ENCODE assay signal across 8 cellular contexts in the genomic region with DNA sequence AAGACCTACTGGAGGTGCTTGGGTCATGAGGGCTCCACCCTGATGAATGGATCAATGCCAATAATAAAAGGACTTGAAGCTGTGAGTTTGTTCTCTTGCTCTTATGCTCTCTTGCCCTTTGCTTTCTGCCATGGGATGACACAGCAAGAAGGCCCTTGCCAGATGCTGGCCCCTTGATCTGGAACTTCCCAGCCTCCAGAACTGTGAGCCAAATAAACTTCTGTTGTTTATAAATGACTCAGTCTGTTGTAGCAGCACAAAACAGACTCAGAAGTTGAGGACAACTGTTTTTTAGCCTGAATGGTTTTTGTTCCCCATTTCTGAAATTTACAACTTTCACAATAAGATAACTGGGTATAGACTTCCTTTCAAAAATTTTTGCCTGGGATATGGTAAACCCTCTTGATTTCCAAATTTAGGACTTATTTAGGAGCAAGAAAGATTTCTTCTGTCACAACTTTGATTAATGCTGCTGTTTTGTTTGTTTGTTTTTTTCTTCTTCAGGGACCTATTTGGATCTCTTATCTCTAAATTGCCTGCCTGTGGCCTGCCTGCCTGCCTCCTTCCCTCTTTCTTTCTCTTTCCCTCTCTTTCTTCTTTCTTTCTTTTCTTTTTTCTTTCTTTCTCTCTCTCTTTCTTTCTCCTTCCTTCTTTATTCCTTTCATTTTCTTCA. TPM values are rescaled to one million over a fixed set of nuclear protein-coding genes. Genes with fewer than 3 reads are reported as not detected.
DNase-seq lines count a peak whose midpoint lies in the region; ATAC-seq and TF ChIP-seq lines count a peak whose summit lies in the region.

No MANE protein-coding gene starts in this region.

- CTCF ChIA-PET in activated CD4-positive, alpha-beta T cell treated with anti-CD3 and anti-CD28 coated beads for 36 hours (lab: Charles Lee): no interaction called here

- no peak overlapping the region for H3K9ac ChIP-seq in neural progenitor cell

- peaks cover 3% of the 10 kb centered on the region for H3K27me3 Mint-ChIP-seq in neural progenitor cell (ENCODE audit: insufficient read depth, low read depth)
- peaks cover 6% of the 10 kb centered on the region for H3K27me3 Mint-ChIP-seq in activated CD4-positive, alpha-beta T cell treated with anti-CD3 and anti-CD28 coated beads for 36 hours

- H3K36me3 ChIP-seq in neural progenitor cell: no peaks in the 10 kb centered on the region

- H4K20me1 ChIP-seq in neural progenitor cell (ENCODE audit: low read depth): no peaks in the 10 kb centered on the region

- H3F3A ChIP-seq in neural progenitor cell (ENCODE audit: low read depth): no peaks in the 10 kb centered on the region

- no peak overlapping the region for H3K4me2 ChIP-seq in neural progenitor cell

- no peak for TF ChIP-seq CTCF in foreskin keratinocyte (conservative IDR thresholded peaks at IDR 0.05)
- no peak for TF ChIP-seq CTCF in neural progenitor cell (IDR thresholded peaks at IDR 0.05)

- H2AFZ ChIP-seq in neural progenitor cell (replicated peaks): no peak overlapping the region

- H3K4me1 ChIP-seq in foreskin keratinocyte (no peaks in the 10 kb centered on the region), neural progenitor cell (peaks cover 6% of the 10 kb centered on the region)

- no peaks in the 10 kb centered on the region for H3K36me3 Mint-ChIP-seq in neural progenitor cell
- no peaks in the 10 kb centered on the region for H3K36me3 Mint-ChIP-seq in activated CD4-positive, alpha-beta T cell treated with anti-CD3 and anti-CD28 coated beads for 36 hours (ENCODE audit: low read depth)

- H3K4me3 ChIP-seq in neural progenitor cell: no peak overlapping the region

- no peak overlapping the region for H3K4me3 Mint-ChIP-seq in neural progenitor cell
- no peak overlapping the region for H3K4me3 Mint-ChIP-seq in activated CD4-positive, alpha-beta T cell treated with anti-CD3 and anti-CD28 coated beads for 36 hours

- POLR2A ChIA-PET in activated CD4-positive, alpha-beta T cell treated with anti-CD3 and anti-CD28 coated beads for 36 hours (lab: Charles Lee): interaction anchor here (0.6 kb wide), 1 partner anchor 73 kb away, joined by 4 read pairs; no protein-coding TSS in a partner anchor

- H3K9me3 Mint-ChIP-seq in neural progenitor cell: peaks cover 5% of the 10 kb centered on the region
- no peaks in the 10 kb centered on the region for H3K9me3 Mint-ChIP-seq in activated CD4-positive, alpha-beta T cell treated with anti-CD3 and anti-CD28 coated beads for 36 hours (ENCODE audit: low read depth)

- ATAC-seq in GM21528 (IDR thresholded peaks at IDR 0.05; ENCODE audit: low FRiP score, unreplicated experiment) (peak; percentile 68), foreskin keratinocyte (peak; percentile 34)
- ATAC-seq in activated CD4-positive, alpha-beta T cell treated with anti-CD3 and anti-CD28 coated beads for 36 hours: no peak

- DNase-seq in Daoy (ENCODE audit: low read depth) (peak; percentile 6), M059J (ENCODE audit: low read depth) (peak; percentile 12), foreskin keratinocyte (no peak), neural progenitor cell (ENCODE audit: low spot score) (no peak), amniotic stem cell (lab: John Stamatoyannopoulos, UW) (no peak), GF-D8 (lab: John Stamatoyannopoulos, UW) (no peak)
- DNase-seq in activated CD4-positive, alpha-beta T cell treated with anti-CD3 and anti-CD28 coated beads for 36 hours: no peak

- H3K27ac Mint-ChIP-seq in neural progenitor cell: no peak overlapping the region
- H3K27ac Mint-ChIP-seq in activated CD4-positive, alpha-beta T cell treated with anti-CD3 and anti-CD28 coated beads for 36 hours: no peak overlapping the region

- intact Hi-C loops in activated CD4-positive, alpha-beta T cell treated with anti-CD3 and anti-CD28 coated beads for 36 hours (cut with DNase I, micrococcal nuclease): no loop called here

- no peaks in the 10 kb centered on the region for H3K79me2 ChIP-seq in neural progenitor cell (ENCODE audit: low read depth)

- H3K9me3 ChIP-seq in neural progenitor cell (ENCODE audit: low read depth): no peaks in the 10 kb centered on the region

- H3K4me1 Mint-ChIP-seq in neural progenitor cell: no peaks in the 10 kb centered on the region
- no peaks in the 10 kb centered on the region for H3K4me1 Mint-ChIP-seq in activated CD4-positive, alpha-beta T cell treated with anti-CD3 and anti-CD28 coated beads for 36 hours

- H3K27ac ChIP-seq in foreskin keratinocyte (no peak overlapping the region), neural progenitor cell (no peak overlapping the region)

- H3K27me3 ChIP-seq in foreskin keratinocyte (no peaks in the 10 kb centered on the region), neural progenitor cell (no peaks in the 10 kb centered on the region)

RNA-seq across cellular contexts. Expression of a gene that starts 12.1 kb away (rescaled TPM):
- total RNA-seq in Daoy (2014; rRNA removed; shearing (Covaris generic)): 0.06 and 0.17 TPM in 2 replicates
- total RNA-seq in M059J (2014; rRNA removed; shearing (Covaris generic)): 0.02 TPM in 1 of 2 replicates, not detected in the other
- total RNA-seq in foreskin keratinocyte (not detected in 2 replicates), neural progenitor cell (ENCODE audit: low replicate concordance) (0.46 and 1.6 TPM in 2 replicates)
- not detected in 2 replicates for polyA plus RNA-seq in foreskin keratinocyte
- under 1 TPM in 1 of 2 experiments, not detected in 1; 0.37 TPM for total RNA-seq in activated CD4-positive, alpha-beta T cell treated with anti-CD3 and anti-CD28 coated beads for 36 hours

Comparison
In these comparisons a context has a peak if more than half of its experiments do, and no peak if none do; other contexts are left out.
1. DNase-seq: peak in Daoy (single experiment) and M059J (single experiment); none in foreskin keratinocyte (0 of 2), neural progenitor cell (single experiment), amniotic stem cell (single experiment), GF-D8 (single experiment) and activated CD4-positive, alpha-beta T cell treated with anti-CD3 and anti-CD28 coated beads for 36 hours (single experiment).